ENCODE assay signal across 18 cellular contexts in genomic region chr1:237478082-237478481, GRCh38.
DNase-seq lines count a peak whose midpoint lies in the region; ATAC-seq and TF ChIP-seq lines count a peak whose summit lies in the region.
"Had no signal": no experiment of that assay in that cellular context is flagged by ENCODE, and none has a peak within 500 bp of the region (broad histone marks: within the 10 kb centered on the region; RNA-seq: fewer than 3 reads in every experiment).

No MANE protein-coding gene starts in this region.

- H3K23ac ChIP-seq in mesenchymal stem cell (ENCODE audit: low read length in 2 of 2) = no peak overlapping the region

- H3K18ac ChIP-seq in mesenchymal stem cell (ENCODE audit: low read depth in 1 of 2, low read length in 2 of 2) = no peak overlapping the region

- no peak overlapping the region for H2BK120ac ChIP-seq in mesenchymal stem cell (ENCODE audit: low read depth, low read length)

- H3K27ac ChIP-seq in heart right ventricle (peak overlapping the region in 7 of 10 donors; percentile 3 to 55 (median 21)), mesenchymal stem cell (ENCODE audit: low read length, poor library complexity, severe bottlenecking) (no peak overlapping the region)
- H3K27ac ChIP-seq: 22Rv1, BLaER1, C4-2B had no signal

- H3K4me3 ChIP-seq in heart right ventricle (no peak overlapping the region), mesenchymal stem cell (ENCODE audit: insufficient read depth in 1 of 2, low read depth in 1 of 2, low read length in 2 of 2) (no peak overlapping the region)
- H3K4me3 ChIP-seq: BLaER1, HAP-1 had no signal

- WGBS in heart right ventricle, 2 donors = 41 to 50% methylated on average over 4 of the region's 4 CpGs
- WGBS in mesenchymal stem cell = no CpG with 5 or more reads among the region's 4 CpGs

- H4K8ac ChIP-seq in mesenchymal stem cell (ENCODE audit: low read length) = no peak overlapping the region

- H3K4ac ChIP-seq in mesenchymal stem cell (ENCODE audit: low read depth in 1 of 2, low read length in 2 of 2) = no peak overlapping the region

- TF ChIP-seq CTCF in heart right ventricle (IDR thresholded peaks at IDR 0.05) (no peak), GM10266 (IDR thresholded peaks at IDR 0.05; ENCODE audit: control insufficient read depth, insufficient read depth, low read depth, missing control alignments) (no peak)

- H2BK5ac ChIP-seq in mesenchymal stem cell (ENCODE audit: low read depth, low read length, poor library complexity, severe bottlenecking) = no peak overlapping the region

- no peak overlapping the region for H3K14ac ChIP-seq in mesenchymal stem cell (ENCODE audit: low read length in 2 of 2)

- H2BK15ac ChIP-seq in mesenchymal stem cell (ENCODE audit: low read depth, poor library complexity, severe bottlenecking) = no peak overlapping the region

- H2BK12ac ChIP-seq in mesenchymal stem cell (ENCODE audit: low read length in 2 of 2) = no peak overlapping the region

- H3K9me3 ChIP-seq in heart right ventricle = no peaks in the 10 kb centered on the region
- no peaks in the 10 kb centered on the region for H3K9me3 ChIP-seq in mesenchymal stem cell (ENCODE audit: control insufficient read depth, low read length)
- H3K9me3 ChIP-seq: BLaER1, Caco-2, HAP-1 had no signal

- no peak overlapping the region for H2AK5ac ChIP-seq in mesenchymal stem cell (ENCODE audit: low read length, severe bottlenecking)

- H3K4me2 ChIP-seq in mesenchymal stem cell (ENCODE audit: low read length, poor library complexity, severe bottlenecking) = peak overlapping the region; percentile 21

- H4K91ac ChIP-seq in mesenchymal stem cell (ENCODE audit: low read length) = no peak overlapping the region

- intact Hi-C loops in Right ventricle myocardium superior (cut with DNase I) (no loop called here), cardiac septum (cut with DNase I) (no loop called here), heart right ventricle (cut with DNase I) (no loop called here), left cardiac atrium (cut with DNase I) (no loop called here)

- H3K79me1 ChIP-seq in mesenchymal stem cell (replicated peaks; ENCODE audit: low read length, poor library complexity, severe bottlenecking) = no peaks in the 10 kb centered on the region

- H3K36me3 ChIP-seq in heart right ventricle (peaks cover 0 to 33% (median 0%) of the 10 kb centered on the region in 9 donors), mesenchymal stem cell (ENCODE audit: control insufficient read depth in 1 of 2, insufficient read depth in 2 of 2, low read depth in 1 of 2, low read length in 2 of 2) (no peaks in the 10 kb centered on the region)
- H3K36me3 ChIP-seq: BLaER1, HAP-1 had no signal

- no peaks in the 10 kb centered on the region for H3K27me3 ChIP-seq in heart right ventricle
- no peaks in the 10 kb centered on the region for H3K27me3 ChIP-seq in mesenchymal stem cell (ENCODE audit: control insufficient read depth in 1 of 2, insufficient read depth in 1 of 2, low read length in 2 of 2)
- H3K27me3 ChIP-seq: BLaER1 had no signal

- no peak overlapping the region for H3K9ac ChIP-seq in mesenchymal stem cell (ENCODE audit: low read length)
- H3K9ac ChIP-seq: BLaER1 had no signal

- H3K4me1 ChIP-seq in heart right ventricle (peaks cover 0 to 26% (median 5%) of the 10 kb centered on the region in 9 donors), mesenchymal stem cell (ENCODE audit: control insufficient read depth, insufficient read depth, low read depth, low read length) (no peaks in the 10 kb centered on the region)
- H3K4me1 ChIP-seq: BLaER1, Caco-2, HAP-1 had no signal

- ATAC-seq in Right ventricle myocardium superior (ENCODE audit: poor library complexity) (peak; percentile 6), heart right ventricle (peak in 4 of 8 donors; percentile 4 to 37 (median 22)), left cardiac atrium (no peak), HG02678 (IDR thresholded peaks at IDR 0.05; ENCODE audit: unreplicated experiment) (no peak)
- ATAC-seq: CD8-positive, alpha-beta T cell had no signal

- DNase-seq in Right ventricle myocardium superior (no peak), cardiac septum (ENCODE audit: low spot score) (no peak), heart right ventricle (no peak), left cardiac atrium (no peak), mesenchymal stem cell (no peak), GM10266 (ENCODE audit: extremely low spot score) (no peak)
- DNase-seq: Caco-2; CD4-positive, CD25-positive, alpha-beta regulatory T cell; CD8-positive, alpha-beta T cell; DMS79 treated with DMSO at 0.1 percent for 48 hours; GF-D8; GOT3; HFFc6 had no signal

- H2AFZ ChIP-seq in mesenchymal stem cell (ENCODE audit: low read depth, low read length) = no peak overlapping the region
